Comparison of ENCODE assay signal across 1 cellular context in genomic region chr18:22933206-22933957, GRCh38.
TF ChIP-seq lines count a peak whose summit lies in the region.

Gene RBBP8 (plus strand): TSS chr18:22933328. CDS start chr18:22936852, 3,524 bp downstream.

TF ChIP-seq in K562, 482 proteins besides CTCF, POLR2A, EP300 and RAD21 (continued from another document and continues in another):
- peak; percentile 24; the same call in 1 of the 2 replicates for TF ChIP-seq MITF (IDR thresholded peaks at IDR 0.05)
- TF ChIP-seq PRPF4 (IDR thresholded peaks at IDR 0.05; ENCODE audit: insufficient read depth, low read depth, low read length, poor library complexity, severe bottlenecking) = no peak
- 0 out of 2 replicates have a peak, but pooled peaks have one; percentile 48 for TF ChIP-seq ZNF830 (CRISPR knock-in tag; IDR thresholded peaks at IDR 0.05)
- TF ChIP-seq CHD1 (IDR thresholded peaks at IDR 0.05; ENCODE audit: low read length) = no peak
- TF ChIP-seq ZNF740 (CRISPR knock-in tag; IDR thresholded peaks at IDR 0.05) = peak; percentile 16
- no peak; a peak in 1 of 4 replicates for TF ChIP-seq ZNF740 (tag; IDR thresholded peaks at IDR 0.05)
- no peak for TF ChIP-seq STAT6 (CRISPR knock-in tag; IDR thresholded peaks at IDR 0.05)
- TF ChIP-seq NFIC (IDR thresholded peaks at IDR 0.05) = no peak
- TF ChIP-seq SAFB (IDR thresholded peaks at IDR 0.05; ENCODE audit: borderline replicate concordance, low read depth, low read length) = no peak
- no peak for TF ChIP-seq ZFP36 (IDR thresholded peaks at IDR 0.05; ENCODE audit: low read depth, low read length, partially characterized antibody)
- TF ChIP-seq ZBTB5 (IDR thresholded peaks at IDR 0.05) = no peak
- no peak for TF ChIP-seq ZBTB1 (CRISPR knock-in tag; IDR thresholded peaks at IDR 0.05; ENCODE audit: borderline replicate concordance, low read depth)
- TF ChIP-seq MEF2D (tag; conservative IDR thresholded peaks at IDR 0.05; ENCODE audit: low read depth) = no peak
- no peak for TF ChIP-seq SMARCC2 (IDR thresholded peaks at IDR 0.05; ENCODE audit: low read depth)
- no peak; the same call in 1 of the 2 replicates for TF ChIP-seq ZNF224 (CRISPR knock-in tag; IDR thresholded peaks at IDR 0.05)
- TF ChIP-seq CCNT2 (IDR thresholded peaks at IDR 0.05; ENCODE audit: borderline replicate concordance, extremely low read depth, insufficient read length, low read depth, low read length) = no peak
- TF ChIP-seq E2F5 (CRISPR knock-in tag; IDR thresholded peaks at IDR 0.05) = no peak
- TF ChIP-seq THAP12 (CRISPR knock-in tag; IDR thresholded peaks at IDR 0.05) = peak; percentile 54; the same call in 1 of the 2 replicates
- TF ChIP-seq CREB3L1 (IDR thresholded peaks at IDR 0.05; ENCODE audit: borderline replicate concordance, low read depth) = no peak
- no peak for TF ChIP-seq GATAD2A (IDR thresholded peaks at IDR 0.05)
- TF ChIP-seq DMBX1 (CRISPR knock-in tag; IDR thresholded peaks at IDR 0.05; ENCODE audit: borderline replicate concordance) = no peak
- no peak; the same call in 1 of the 2 replicates for TF ChIP-seq MAX (CRISPR knock-in tag; IDR thresholded peaks at IDR 0.05)
- TF ChIP-seq RBM25 (IDR thresholded peaks at IDR 0.05; ENCODE audit: low read depth, low read length, severe bottlenecking) = peak; percentile 26
- TF ChIP-seq CREB5 (CRISPR knock-in tag; IDR thresholded peaks at IDR 0.05) = no peak
- no peak for TF ChIP-seq HOMEZ (CRISPR knock-in tag; IDR thresholded peaks at IDR 0.05)
- TF ChIP-seq PREB (CRISPR knock-in tag; IDR thresholded peaks at IDR 0.05) = 0 out of 2 replicates have a peak, but pooled peaks have one; percentile 23
- no peak for TF ChIP-seq ZFP1 (CRISPR knock-in tag; IDR thresholded peaks at IDR 0.05)
- TF ChIP-seq ARID1B (IDR thresholded peaks at IDR 0.05) = no peak
- TF ChIP-seq PRMT5 (CRISPR knock-in tag; IDR thresholded peaks at IDR 0.05) = no peak
- peak; percentile 82 for TF ChIP-seq SAP30 (IDR thresholded peaks at IDR 0.05; ENCODE audit: borderline replicate concordance, insufficient read depth, low read depth, low read length, poor library complexity, severe bottlenecking)
- TF ChIP-seq ZBTB34 (CRISPR knock-in tag; IDR thresholded peaks at IDR 0.05) = no peak
- no peak for TF ChIP-seq ZNF143 (CRISPR knock-in tag; IDR thresholded peaks at IDR 0.05)
- TF ChIP-seq TSC22D4 (tag; IDR thresholded peaks at IDR 0.05) = no peak
- TF ChIP-seq KAT2B (IDR thresholded peaks at IDR 0.05; ENCODE audit: low read depth, low read length) = no peak
- TF ChIP-seq PTRF (tag; IDR thresholded peaks at IDR 0.05) = no peak
- TF ChIP-seq MLX (CRISPR knock-in tag; conservative IDR thresholded peaks at IDR 0.05) = no peak
- no peak for TF ChIP-seq SMAD1 (IDR thresholded peaks at IDR 0.05; ENCODE audit: low read depth, low read length, partially characterized antibody)
- no peak for TF ChIP-seq MCM3 (IDR thresholded peaks at IDR 0.05)
- no peak for TF ChIP-seq PHB2 (IDR thresholded peaks at IDR 0.05; ENCODE audit: low read depth)
- no peak for TF ChIP-seq TFAM (CRISPR knock-in tag; conservative IDR thresholded peaks at IDR 0.05)
- no peak for TF ChIP-seq MAFK (IDR thresholded peaks at IDR 0.05; ENCODE audit: low read length)
- no peak for TF ChIP-seq NFXL1 (CRISPR knock-in tag; IDR thresholded peaks at IDR 0.05)
- no peak for TF ChIP-seq HDAC3 (IDR thresholded peaks at IDR 0.05; ENCODE audit: borderline replicate concordance, partially characterized antibody)
- TF ChIP-seq LARP7 (IDR thresholded peaks at IDR 0.05) = no peak
- TF ChIP-seq ZNF507 (tag; conservative IDR thresholded peaks at IDR 0.05) = no peak
- no peak for TF ChIP-seq MCM7 (IDR thresholded peaks at IDR 0.05)
- TF ChIP-seq ZNF184 (CRISPR knock-in tag; IDR thresholded peaks at IDR 0.05) = no peak
